ENCODE assay signal across 22 cellular contexts in genomic region chr21:15742694-15743093, GRCh38. TPM values are rescaled to one million over a fixed set of nuclear protein-coding genes. Genes with fewer than 3 reads are reported as not detected.
DNase-seq lines count a peak whose midpoint lies in the region; ATAC-seq and TF ChIP-seq lines count a peak whose summit lies in the region.
"Had no signal": no experiment of that assay in that cellular context is flagged by ENCODE, and none has a peak within 500 bp of the region (broad histone marks: within the 10 kb centered on the region; RNA-seq: fewer than 3 reads in every experiment).

No MANE protein-coding gene starts in this region.

- no peak overlapping the region for H4K8ac ChIP-seq in trophoblast cell (ENCODE audit: low read depth, low read length)

- peaks cover 26% of the 10 kb centered on the region; the same call in 1 of the 2 replicates for H4K20me1 ChIP-seq in GM23338 (replicated peaks; ENCODE audit: insufficient read depth)

- H3K27ac ChIP-seq in GM23338 (ENCODE audit: low read depth) (no peak overlapping the region), RWPE2 (ENCODE audit: poor library complexity, severe bottlenecking) (peak overlapping the region; percentile 24), trophoblast cell (ENCODE audit: low read depth, low read length) (peak overlapping the region; percentile 16)
- H3K27ac ChIP-seq: HL-60 had no signal

- CTCF ChIA-PET in activated naive CD4-positive, alpha-beta T cell treated with anti-CD3 and anti-CD28 coated beads, Interleukin-2, amount 10 ng/mL, durations not matched to agents 7 days and 5 days (lab: Charles Lee) = no interaction called here

- no peak overlapping the region for H2AFZ ChIP-seq in GM23338
- H2AFZ ChIP-seq in trophoblast cell (ENCODE audit: insufficient read depth, low read length, poor library complexity) = no peak overlapping the region

- H3K9me3 ChIP-seq in RWPE2 (ENCODE audit: severe bottlenecking) = no peaks in the 10 kb centered on the region
- H3K9me3 ChIP-seq in trophoblast cell (ENCODE audit: insufficient read depth, low read depth, low read length) = peaks cover 2% of the 10 kb centered on the region
- H3K9me3 ChIP-seq: MG63 had no signal

- peak overlapping the region; percentile 59 for H3K4ac ChIP-seq in trophoblast cell (ENCODE audit: low read depth, low read length)

- H4K12ac ChIP-seq in trophoblast cell (ENCODE audit: low read depth, low read length) = no peak overlapping the region

- H2AK5ac ChIP-seq in trophoblast cell (ENCODE audit: low read length) = no peak overlapping the region

- peak overlapping the region; percentile 12 for H3K18ac ChIP-seq in trophoblast cell (ENCODE audit: low read length)

- peak overlapping the region; percentile 56 for H3K27ac Mint-ChIP-seq in GM23338
- no peak overlapping the region for H3K27ac Mint-ChIP-seq in activated naive CD4-positive, alpha-beta T cell treated with anti-CD3 and anti-CD28 coated beads, Interleukin-2, amount 10 ng/mL, durations not matched to agents 7 days and 5 days
- H3K27ac Mint-ChIP-seq: HFFc6 had no signal

- H3K4me3 ChIP-seq in GM23338 = no peak overlapping the region
- H3K4me3 ChIP-seq in RWPE2 (ENCODE audit: severe bottlenecking) = no peak overlapping the region
- H3K4me3 ChIP-seq in trophoblast cell (ENCODE audit: low read depth, low read length) = no peak overlapping the region
- H3K4me3 ChIP-seq: MG63 had no signal

- DNase-seq in GM23338 (ENCODE audit: low spot score) (no peak), RWPE2 (ENCODE audit: low spot score) (no peak), left colon (no peak), trophoblast cell (no peak), EL (no peak)
- no peak for DNase-seq in activated naive CD4-positive, alpha-beta T cell treated with anti-CD3 and anti-CD28 coated beads, Interleukin-2, amount 10 ng/mL, durations not matched to agents 7 days and 5 days
- DNase-seq: AML-193, DMS79 treated with DMSO at 0.1 percent for 48 hours, HFFc6, NCI-H1048, NCI-H1436, NCI-H2029, NCI-H2171, NCI-H446, NCI-H526 treated with DMSO at 0.1 percent for 48 hours had no signal

- H3K4me3 Mint-ChIP-seq in GM23338 = no peak overlapping the region
- H3K4me3 Mint-ChIP-seq in activated naive CD4-positive, alpha-beta T cell treated with anti-CD3 and anti-CD28 coated beads, Interleukin-2, amount 10 ng/mL, durations not matched to agents 7 days and 5 days = no peak overlapping the region
- H3K4me3 Mint-ChIP-seq: HFFc6 had no signal

- peaks cover 10% of the 10 kb centered on the region; the same call in 2 of the 3 replicates for H3K9me3 Mint-ChIP-seq in GM23338
- H3K9me3 Mint-ChIP-seq in activated naive CD4-positive, alpha-beta T cell treated with anti-CD3 and anti-CD28 coated beads, Interleukin-2, amount 10 ng/mL, durations not matched to agents 7 days and 5 days = no peaks in the 10 kb centered on the region
- H3K9me3 Mint-ChIP-seq: HFFc6, IgD-negative memory B cell had no signal

- peak overlapping the region; percentile 48 for H2BK12ac ChIP-seq in trophoblast cell (ENCODE audit: low read length)

- no peaks in the 10 kb centered on the region for H3K27me3 ChIP-seq in GM23338 (ENCODE audit: insufficient read depth)
- H3K27me3 ChIP-seq in RWPE2 (ENCODE audit: insufficient read depth, poor library complexity, severe bottlenecking) = no peaks in the 10 kb centered on the region
- H3K27me3 ChIP-seq in trophoblast cell (ENCODE audit: insufficient read depth, low read length) = no peaks in the 10 kb centered on the region
- H3K27me3 ChIP-seq: MG63 had no signal

- peaks cover 4% of the 10 kb centered on the region for H3K27me3 Mint-ChIP-seq in GM23338 (ENCODE audit: insufficient read depth, low read depth, poor library complexity)
- no peaks in the 10 kb centered on the region for H3K27me3 Mint-ChIP-seq in activated naive CD4-positive, alpha-beta T cell treated with anti-CD3 and anti-CD28 coated beads, Interleukin-2, amount 10 ng/mL, durations not matched to agents 7 days and 5 days
- H3K27me3 Mint-ChIP-seq: IgD-negative memory B cell had no signal

- no peak overlapping the region for H3K9ac ChIP-seq in trophoblast cell (ENCODE audit: low read length)

- no peaks in the 10 kb centered on the region for H3F3A ChIP-seq in GM23338 (replicated peaks; ENCODE audit: low read depth)

- peak overlapping the region; percentile 50 for H4K91ac ChIP-seq in trophoblast cell (ENCODE audit: low read depth, low read length)

- peak overlapping the region; percentile 3 for H3K14ac ChIP-seq in trophoblast cell (ENCODE audit: low read length)

- peaks cover 66% of the 10 kb centered on the region for H3K4me1 Mint-ChIP-seq in GM23338
- peaks cover 42% of the 10 kb centered on the region for H3K4me1 Mint-ChIP-seq in activated naive CD4-positive, alpha-beta T cell treated with anti-CD3 and anti-CD28 coated beads, Interleukin-2, amount 10 ng/mL, durations not matched to agents 7 days and 5 days

- H3K4me1 ChIP-seq in GM23338 (ENCODE audit: insufficient read depth) (peaks cover 46% of the 10 kb centered on the region), RWPE2 (ENCODE audit: insufficient read depth, poor library complexity, severe bottlenecking) (peaks cover 34% of the 10 kb centered on the region), trophoblast cell (ENCODE audit: control insufficient read depth in 1 of 2, insufficient read depth in 2 of 2, low read length in 2 of 2) (peaks cover 20 to 26% of the 10 kb centered on the region in 2 experiments)

- peak; percentile 66 for ATAC-seq in GM23338
- ATAC-seq in RWPE2 (ENCODE audit: low read depth) = no peak
- peak; percentile 21 for ATAC-seq in left colon
- ATAC-seq in GM21723 (IDR thresholded peaks at IDR 0.05; ENCODE audit: unreplicated experiment) = no peak
- ATAC-seq in HG03439 (IDR thresholded peaks at IDR 0.05; ENCODE audit: unreplicated experiment) = no peak
- ATAC-seq: Panc1, Right ventricle myocardium inferior had no signal

- TF ChIP-seq CTCF in GM23338 (conservative IDR thresholded peaks at IDR 0.05; ENCODE audit: low read depth in 2 of 2) = no peak
- no peak for TF ChIP-seq CTCF in RWPE2 (IDR thresholded peaks at IDR 0.05; ENCODE audit: poor library complexity, severe bottlenecking)

- peaks cover 100% of the 10 kb centered on the region for H3K79me2 ChIP-seq in GM23338 (replicated peaks; ENCODE audit: insufficient read depth)
- peaks cover 22% of the 10 kb centered on the region for H3K79me2 ChIP-seq in trophoblast cell (ENCODE audit: control insufficient read depth, insufficient read depth, low read length, poor library complexity)

- H3K79me1 ChIP-seq in trophoblast cell (ENCODE audit: low read length) = peaks cover 6% of the 10 kb centered on the region

- no peaks in the 10 kb centered on the region for H3K9me2 ChIP-seq in GM23338 (ENCODE audit: insufficient read depth)

- H2BK120ac ChIP-seq in trophoblast cell (ENCODE audit: insufficient read depth, low read length, poor library complexity) = no peak overlapping the region

- H2BK5ac ChIP-seq in trophoblast cell (ENCODE audit: low read depth, low read length, poor library complexity) = no peak overlapping the region

- WGBS in trophoblast cell (ENCODE audit: extremely low coverage, insufficient coverage, insufficient read length) = no CpG with 5 or more reads among the region's 13 CpGs

- H3K23ac ChIP-seq in trophoblast cell (ENCODE audit: low read length) = no peak overlapping the region

- intact Hi-C loops in left colon (cut with DNase I, micrococcal nuclease) = no loop called here

- H3K36me3 Mint-ChIP-seq in GM23338 (ENCODE audit: low read depth) = peaks cover 33% of the 10 kb centered on the region
- H3K36me3 Mint-ChIP-seq in activated naive CD4-positive, alpha-beta T cell treated with anti-CD3 and anti-CD28 coated beads, Interleukin-2, amount 10 ng/mL, durations not matched to agents 7 days and 5 days = peaks cover 42% of the 10 kb centered on the region

- H3K36me3 ChIP-seq in GM23338 (ENCODE audit: insufficient read depth) (no peaks in the 10 kb centered on the region), RWPE2 (ENCODE audit: low read depth) (no peaks in the 10 kb centered on the region; the same call in 1 of the 2 replicates), trophoblast cell (ENCODE audit: control insufficient read depth in 1 of 2, insufficient read depth in 2 of 2, low read length in 2 of 2) (peaks cover 0 to 3% of the 10 kb centered on the region in 2 experiments)

- H3K4me2 ChIP-seq in GM23338 (no peak overlapping the region), trophoblast cell (ENCODE audit: low read length) (no peak overlapping the region)

RNA-seq across cellular contexts. Expression of gene USP25, which starts 12.9 kb away (rescaled TPM):
- 49.2 and 69.3 TPM in 2 replicates for total RNA-seq in GM23338 (2014; rRNA removed; shearing (Covaris generic))
- polyA plus RNA-seq in GM23338 (2016; fragmentation: Nextera tagmentation; extraction: Ambion mirVana) = 11.8 and 14.2 TPM in 2 replicates
- 10 to 100 TPM; 33.8 to 38.9 TPM for total RNA-seq in left colon
- polyA plus RNA-seq in trophoblast cell (2013) = 44.5 and 45.5 TPM in 2 replicates

Comparison
In these comparisons a context has a peak if more than half of its experiments do, and no peak if none do; other contexts are left out.
1. ATAC-seq: peak in GM23338 (single experiment) and left colon (single experiment); none in RWPE2 (single experiment), GM21723 (single experiment) and HG03439 (single experiment).